1 cellular context compared by ENCODE assay signal in the genomic region with DNA sequence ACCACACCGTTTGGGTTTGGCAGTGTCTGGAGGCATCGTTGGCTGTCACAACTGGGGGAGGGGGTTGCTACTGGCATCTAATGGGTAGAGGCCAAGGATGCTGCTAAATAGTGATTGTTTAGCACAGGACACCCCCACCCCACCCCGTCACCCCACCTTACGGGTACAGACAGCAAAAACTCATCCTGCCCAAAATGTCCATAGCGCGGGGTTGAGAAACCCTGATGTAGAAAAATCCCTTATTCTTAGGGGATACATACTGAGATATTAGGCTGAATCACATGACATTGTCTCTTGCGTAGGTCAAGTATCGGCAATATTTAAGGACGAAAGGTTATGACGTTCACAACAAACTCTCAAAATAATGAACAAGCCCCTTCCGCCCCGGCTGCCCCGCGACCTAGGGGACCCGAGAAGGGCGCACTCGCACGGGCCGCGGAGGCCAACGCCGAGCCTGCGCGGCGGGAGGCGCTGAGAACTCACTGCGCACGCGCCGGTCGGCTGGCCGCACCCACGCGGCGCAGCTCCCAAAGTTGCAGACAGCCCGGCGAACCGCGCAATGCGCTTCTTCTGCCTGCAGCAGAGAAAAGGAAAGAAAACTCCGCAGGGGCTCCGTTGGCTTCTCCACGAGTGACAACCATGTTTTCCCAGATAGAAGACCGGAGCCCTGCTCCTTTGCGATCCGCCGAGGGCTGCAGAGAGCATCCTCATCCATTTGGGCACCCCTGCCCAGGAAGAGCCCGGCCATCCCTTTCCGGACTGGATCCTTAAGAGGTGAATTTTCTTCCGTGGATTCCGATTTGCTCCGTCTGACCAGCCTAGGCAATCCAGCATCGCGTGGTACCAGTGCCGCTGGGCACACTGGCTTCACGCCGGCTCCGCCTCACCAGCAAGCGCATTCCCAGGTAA.
TF ChIP-seq lines count a peak whose summit lies in the region.

No MANE protein-coding gene starts in this region.

TF ChIP-seq in HepG2, 621 proteins besides CTCF, POLR2A, EP300 and RAD21 (continued from another document and continues in another):
- TF ChIP-seq, protein P1, sequence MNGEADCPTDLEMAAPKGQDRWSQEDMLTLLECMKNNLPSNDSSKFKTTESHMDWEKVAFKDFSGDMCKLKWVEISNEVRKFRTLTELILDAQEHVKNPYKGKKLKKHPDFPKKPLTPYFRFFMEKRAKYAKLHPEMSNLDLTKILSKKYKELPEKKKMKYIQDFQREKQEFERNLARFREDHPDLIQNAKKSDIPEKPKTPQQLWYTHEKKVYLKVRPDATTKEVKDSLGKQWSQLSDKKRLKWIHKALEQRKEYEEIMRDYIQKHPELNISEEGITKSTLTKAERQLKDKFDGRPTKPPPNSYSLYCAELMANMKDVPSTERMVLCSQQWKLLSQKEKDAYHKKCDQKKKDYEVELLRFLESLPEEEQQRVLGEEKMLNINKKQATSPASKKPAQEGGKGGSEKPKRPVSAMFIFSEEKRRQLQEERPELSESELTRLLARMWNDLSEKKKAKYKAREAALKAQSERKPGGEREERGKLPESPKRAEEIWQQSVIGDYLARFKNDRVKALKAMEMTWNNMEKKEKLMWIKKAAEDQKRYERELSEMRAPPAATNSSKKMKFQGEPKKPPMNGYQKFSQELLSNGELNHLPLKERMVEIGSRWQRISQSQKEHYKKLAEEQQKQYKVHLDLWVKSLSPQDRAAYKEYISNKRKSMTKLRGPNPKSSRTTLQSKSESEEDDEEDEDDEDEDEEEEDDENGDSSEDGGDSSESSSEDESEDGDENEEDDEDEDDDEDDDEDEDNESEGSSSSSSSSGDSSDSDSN (CRISPR knock-in tag; IDR thresholded peaks at IDR 0.05) = peak; percentile 25; the same call in 1 of the 2 replicates
- TF ChIP-seq ZNF180 (CRISPR knock-in tag; IDR thresholded peaks at IDR 0.05; ENCODE audit: borderline replicate concordance, low read depth) = no peak
- TF ChIP-seq ZNF891 (CRISPR knock-in tag; IDR thresholded peaks at IDR 0.05) = no peak
- no peak for TF ChIP-seq CSRNP2 (CRISPR knock-in tag; conservative IDR thresholded peaks at IDR 0.05; ENCODE audit: low read depth)
- TF ChIP-seq POGZ (CRISPR knock-in tag; IDR thresholded peaks at IDR 0.05) = no peak
- TF ChIP-seq BATF2 (CRISPR knock-in tag; IDR thresholded peaks at IDR 0.05) = no peak
- no peak for TF ChIP-seq TMF1 (CRISPR knock-in tag; IDR thresholded peaks at IDR 0.05; ENCODE audit: low read depth)
- TF ChIP-seq, protein P2, sequence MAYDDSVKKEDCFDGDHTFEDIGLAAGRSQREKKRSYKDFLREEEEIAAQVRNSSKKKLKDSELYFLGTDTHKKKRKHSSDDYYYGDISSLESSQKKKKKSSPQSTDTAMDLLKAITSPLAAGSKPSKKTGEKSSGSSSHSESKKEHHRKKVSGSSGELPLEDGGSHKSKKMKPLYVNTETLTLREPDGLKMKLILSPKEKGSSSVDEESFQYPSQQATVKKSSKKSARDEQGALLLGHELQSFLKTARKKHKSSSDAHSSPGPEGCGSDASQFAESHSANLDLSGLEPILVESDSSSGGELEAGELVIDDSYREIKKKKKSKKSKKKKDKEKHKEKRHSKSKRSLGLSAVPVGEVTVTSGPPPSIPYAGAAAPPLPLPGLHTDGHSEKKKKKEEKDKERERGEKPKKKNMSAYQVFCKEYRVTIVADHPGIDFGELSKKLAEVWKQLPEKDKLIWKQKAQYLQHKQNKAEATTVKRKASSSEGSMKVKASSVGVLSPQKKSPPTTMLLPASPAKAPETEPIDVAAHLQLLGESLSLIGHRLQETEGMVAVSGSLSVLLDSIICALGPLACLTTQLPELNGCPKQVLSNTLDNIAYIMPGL (CRISPR knock-in tag; IDR thresholded peaks at IDR 0.05; ENCODE audit: borderline replicate concordance in 1 of 2, low read depth in 1 of 2) = no peak
- no peak for TF ChIP-seq RBFOX2 (IDR thresholded peaks at IDR 0.05; ENCODE audit: low read depth, low read length)
- TF ChIP-seq MAFK (conservative IDR thresholded peaks at IDR 0.05 in 1 of 2, IDR thresholded peaks at IDR 0.05 in 1 of 2; ENCODE audit: low read length in 2 of 2) = no peak
- peak; percentile 53; the same call in 1 of the 2 replicates for TF ChIP-seq ZNF605 (CRISPR knock-in tag; IDR thresholded peaks at IDR 0.05)
- no peak for TF ChIP-seq CHD2 (IDR thresholded peaks at IDR 0.05; ENCODE audit: low read depth, low read length)
- no peak for TF ChIP-seq HOXA9 (CRISPR knock-in tag; IDR thresholded peaks at IDR 0.05; ENCODE audit: borderline replicate concordance)
- no peak for TF ChIP-seq ARNT (IDR thresholded peaks at IDR 0.05)
- TF ChIP-seq, protein P3, sequence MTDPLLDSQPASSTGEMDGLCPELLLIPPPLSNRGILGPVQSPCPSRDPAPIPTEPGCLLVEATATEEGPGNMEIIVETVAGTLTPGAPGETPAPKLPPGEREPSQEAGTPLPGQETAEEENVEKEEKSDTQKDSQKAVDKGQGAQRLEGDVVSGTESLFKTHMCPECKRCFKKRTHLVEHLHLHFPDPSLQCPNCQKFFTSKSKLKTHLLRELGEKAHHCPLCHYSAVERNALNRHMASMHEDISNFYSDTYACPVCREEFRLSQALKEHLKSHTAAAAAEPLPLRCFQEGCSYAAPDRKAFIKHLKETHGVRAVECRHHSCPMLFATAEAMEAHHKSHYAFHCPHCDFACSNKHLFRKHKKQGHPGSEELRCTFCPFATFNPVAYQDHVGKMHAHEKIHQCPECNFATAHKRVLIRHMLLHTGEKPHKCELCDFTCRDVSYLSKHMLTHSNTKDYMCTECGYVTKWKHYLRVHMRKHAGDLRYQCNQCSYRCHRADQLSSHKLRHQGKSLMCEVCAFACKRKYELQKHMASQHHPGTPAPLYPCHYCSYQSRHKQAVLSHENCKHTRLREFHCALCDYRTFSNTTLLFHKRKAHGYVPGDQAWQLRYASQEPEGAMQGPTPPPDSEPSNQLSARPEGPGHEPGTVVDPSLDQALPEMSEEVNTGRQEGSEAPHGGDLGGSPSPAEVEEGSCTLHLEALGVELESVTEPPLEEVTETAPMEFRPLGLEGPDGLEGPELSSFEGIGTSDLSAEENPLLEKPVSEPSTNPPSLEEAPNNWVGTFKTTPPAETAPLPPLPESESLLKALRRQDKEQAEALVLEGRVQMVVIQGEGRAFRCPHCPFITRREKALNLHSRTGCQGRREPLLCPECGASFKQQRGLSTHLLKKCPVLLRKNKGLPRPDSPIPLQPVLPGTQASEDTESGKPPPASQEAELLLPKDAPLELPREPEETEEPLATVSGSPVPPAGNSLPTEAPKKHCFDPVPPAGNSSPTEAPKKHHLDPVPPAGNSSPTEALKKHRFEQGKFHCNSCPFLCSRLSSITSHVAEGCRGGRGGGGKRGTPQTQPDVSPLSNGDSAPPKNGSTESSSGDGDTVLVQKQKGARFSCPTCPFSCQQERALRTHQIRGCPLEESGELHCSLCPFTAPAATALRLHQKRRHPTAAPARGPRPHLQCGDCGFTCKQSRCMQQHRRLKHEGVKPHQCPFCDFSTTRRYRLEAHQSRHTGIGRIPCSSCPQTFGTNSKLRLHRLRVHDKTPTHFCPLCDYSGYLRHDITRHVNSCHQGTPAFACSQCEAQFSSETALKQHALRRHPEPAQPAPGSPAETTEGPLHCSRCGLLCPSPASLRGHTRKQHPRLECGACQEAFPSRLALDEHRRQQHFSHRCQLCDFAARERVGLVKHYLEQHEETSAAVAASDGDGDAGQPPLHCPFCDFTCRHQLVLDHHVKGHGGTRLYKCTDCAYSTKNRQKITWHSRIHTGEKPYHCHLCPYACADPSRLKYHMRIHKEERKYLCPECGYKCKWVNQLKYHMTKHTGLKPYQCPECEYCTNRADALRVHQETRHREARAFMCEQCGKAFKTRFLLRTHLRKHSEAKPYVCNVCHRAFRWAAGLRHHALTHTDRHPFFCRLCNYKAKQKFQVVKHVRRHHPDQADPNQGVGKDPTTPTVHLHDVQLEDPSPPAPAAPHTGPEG (CRISPR knock-in tag; IDR thresholded peaks at IDR 0.05) = no peak
- no peak for TF ChIP-seq HOXD1 (CRISPR knock-in tag; IDR thresholded peaks at IDR 0.05)
- no peak for TF ChIP-seq NFRKB (IDR thresholded peaks at IDR 0.05)
- TF ChIP-seq, protein P4, sequence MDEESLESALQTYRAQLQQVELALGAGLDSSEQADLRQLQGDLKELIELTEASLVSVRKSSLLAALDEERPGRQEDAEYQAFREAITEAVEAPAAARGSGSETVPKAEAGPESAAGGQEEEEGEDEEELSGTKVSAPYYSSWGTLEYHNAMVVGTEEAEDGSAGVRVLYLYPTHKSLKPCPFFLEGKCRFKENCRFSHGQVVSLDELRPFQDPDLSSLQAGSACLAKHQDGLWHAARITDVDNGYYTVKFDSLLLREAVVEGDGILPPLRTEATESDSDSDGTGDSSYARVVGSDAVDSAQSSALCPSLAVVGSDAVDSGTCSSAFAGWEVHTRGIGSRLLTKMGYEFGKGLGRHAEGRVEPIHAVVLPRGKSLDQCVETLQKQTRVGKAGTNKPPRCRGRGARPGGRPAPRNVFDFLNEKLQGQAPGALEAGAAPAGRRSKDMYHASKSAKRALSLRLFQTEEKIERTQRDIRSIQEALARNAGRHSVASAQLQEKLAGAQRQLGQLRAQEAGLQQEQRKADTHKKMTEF (CRISPR knock-in tag; IDR thresholded peaks at IDR 0.05) = peak; percentile 19; the same call in 1 of the 2 replicates
- TF ChIP-seq ZNF501 (CRISPR knock-in tag; IDR thresholded peaks at IDR 0.05) = peak; percentile 48; the same call in 1 of the 2 replicates
- TF ChIP-seq NCOR1 (IDR thresholded peaks at IDR 0.05; ENCODE audit: borderline replicate concordance, low read length) = no peak
- TF ChIP-seq MYPOP (CRISPR knock-in tag; IDR thresholded peaks at IDR 0.05) = peak; percentile 91
- no peak for TF ChIP-seq TOE1 (CRISPR knock-in tag; IDR thresholded peaks at IDR 0.05)
- TF ChIP-seq PRPF4 (IDR thresholded peaks at IDR 0.05; ENCODE audit: low read depth, low read length, poor library complexity, severe bottlenecking) = no peak
- no peak for TF ChIP-seq ZNF329 (CRISPR knock-in tag; IDR thresholded peaks at IDR 0.05; ENCODE audit: low read depth)
- TF ChIP-seq MBNL3 (CRISPR knock-in tag; conservative IDR thresholded peaks at IDR 0.05) = no peak
- TF ChIP-seq SKI (IDR thresholded peaks at IDR 0.05; ENCODE audit: partially characterized antibody) = no peak
- peak; percentile 67; the same call in 1 of the 2 replicates for TF ChIP-seq TFDP1 (CRISPR knock-in tag; IDR thresholded peaks at IDR 0.05; ENCODE audit: borderline replicate concordance)
- no peak for TF ChIP-seq U2AF2 (IDR thresholded peaks at IDR 0.05; ENCODE audit: low read depth, low read length)
- no peak for TF ChIP-seq TP53 (CRISPR knock-in tag; conservative IDR thresholded peaks at IDR 0.05)
- TF ChIP-seq ZFX (CRISPR knock-in tag; IDR thresholded peaks at IDR 0.05; ENCODE audit: low read depth) = 0 out of 2 replicates have a peak, but pooled peaks have one; percentile 28
- no peak for TF ChIP-seq ZNF253 (CRISPR knock-in tag; IDR thresholded peaks at IDR 0.05; ENCODE audit: borderline replicate concordance)
- TF ChIP-seq ZNF136 (CRISPR knock-in tag; IDR thresholded peaks at IDR 0.05; ENCODE audit: low read depth) = no peak
- TF ChIP-seq ZNF274 (CRISPR knock-in tag; IDR thresholded peaks at IDR 0.05) = 0 out of 2 replicates have a peak, but pooled peaks have one; percentile 16
